In the genomic region with DNA sequence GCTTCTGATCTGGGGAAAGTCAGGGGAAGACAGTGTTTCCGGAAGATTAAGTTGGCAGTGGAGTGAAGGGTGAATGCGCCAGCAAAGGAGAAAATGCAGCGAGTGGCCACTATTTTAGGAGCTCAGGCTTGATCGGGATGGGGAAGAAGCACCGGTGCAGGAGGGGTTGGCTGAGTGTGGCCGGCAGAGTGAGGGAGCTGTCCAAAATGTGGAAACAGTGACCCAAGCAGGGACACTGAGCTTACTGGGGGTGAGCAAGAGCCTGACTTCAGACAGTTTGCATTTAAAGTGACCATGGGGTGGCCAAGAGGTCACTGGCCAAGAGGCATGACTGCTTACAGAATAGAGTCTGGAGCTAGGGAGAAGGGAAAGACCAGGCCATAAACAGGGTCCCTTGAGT, we compare ENCODE assay signal across 27 cellular contexts.
"Had no signal": no experiment of that assay in that cellular context is flagged by ENCODE, and none has a peak within 500 bp of the region (broad histone marks: within the 10 kb centered on the region; RNA-seq: fewer than 3 reads in every experiment).

No MANE protein-coding gene starts in this region.

- H3K4me2 ChIP-seq: smooth muscle cell had no signal

- H3K4me1 Mint-ChIP-seq: mesothelial cell of epicardium; natural killer cell; nephron progenitor cell; stimulated activated naive B cell treated with anti-CD40 and anti-IgM and Interleukin-4, amounts not matched to agents 10 μg/mL and 1 μg/mL and 100 μg/mL, for 72 hours had no signal

- ATAC-seq: natural killer cell; pancreas; psoas muscle; right lobe of liver; stimulated activated naive B cell treated with anti-CD40 and anti-IgM and Interleukin-4, amounts not matched to agents 10 μg/mL and 1 μg/mL and 100 μg/mL, for 72 hours; stimulated activated naive CD8-positive, alpha-beta T cell treated with anti-CD3 and anti-CD28 coated beads, Interleukin-15, Interleukin-2, amounts not matched to agents 100 U/mL and 50 U/mL, for 24 hours; upper lobe of right lung had no signal

- H3K9me3 Mint-ChIP-seq: mesothelial cell of epicardium; natural killer cell; nephron progenitor cell; stimulated activated naive B cell treated with anti-CD40 and anti-IgM and Interleukin-4, amounts not matched to agents 10 μg/mL and 1 μg/mL and 100 μg/mL, for 72 hours had no signal

- DNase-seq: hypothalamus; islet precursor cell; left ventricle myocardium inferior; mesendoderm; naive B cell; natural killer cell; nephron progenitor cell; nucleus accumbens; posterior cingulate gyrus; psoas muscle; right lobe of liver; stimulated activated CD4-positive, alpha-beta T cell treated with anti-CD3 and anti-CD28 coated beads, Interleukin-12 subunit alpha, Interleukin-12 subunit beta, amount 100 ng/mL, for 4 hours; stimulated activated CD4-positive, alpha-beta T cell treated with anti-CD3 and anti-CD28 coated beads, Interleukin-15, amount 100 ng/mL, for 24 hours; stimulated activated CD4-positive, alpha-beta T cell treated with anti-CD3 and anti-CD28 coated beads, Interleukin-2, amount 100 ng/mL, for 24 hours; stimulated activated CD4-positive, alpha-beta T cell treated with anti-CD3 and anti-CD28 coated beads, Interleukin-4, amount 100 ng/mL, for 1 hour; stimulated activated naive B cell treated with anti-CD40 and anti-IgM and Interleukin-4, amounts not matched to agents 10 μg/mL and 1 μg/mL and 100 μg/mL, for 72 hours; stimulated activated naive CD8-positive, alpha-beta T cell treated with anti-CD3 and anti-CD28 coated beads, Interleukin-15, Interleukin-2, amounts not matched to agents 100 U/mL and 50 U/mL, for 24 hours; stomach; tibial artery; trophoblast cell; upper lobe of right lung had no signal

- H3K36me3 ChIP-seq: left ventricle myocardium inferior, pancreas, right lobe of liver, stomach, suprapubic skin, thoracic aorta, tibial artery, upper lobe of right lung had no signal

- H3K27ac ChIP-seq: left ventricle myocardium inferior, pancreas, psoas muscle, right lobe of liver, stomach, suprapubic skin, thoracic aorta, tibial artery, upper lobe of right lung had no signal

- H3K27ac Mint-ChIP-seq: mesothelial cell of epicardium; natural killer cell; nephron progenitor cell; stimulated activated naive B cell treated with anti-CD40 and anti-IgM and Interleukin-4, amounts not matched to agents 10 μg/mL and 1 μg/mL and 100 μg/mL, for 72 hours had no signal

- H3K4me1 ChIP-seq: left ventricle myocardium inferior, pancreas, psoas muscle, right lobe of liver, stomach, suprapubic skin, tibial artery, upper lobe of right lung had no signal

- H3K36me3 Mint-ChIP-seq: mesothelial cell of epicardium; natural killer cell; stimulated activated naive B cell treated with anti-CD40 and anti-IgM and Interleukin-4, amounts not matched to agents 10 μg/mL and 1 μg/mL and 100 μg/mL, for 72 hours had no signal

- H3K4me3 ChIP-seq: left ventricle myocardium inferior, lung, pancreas, psoas muscle, right lobe of liver, smooth muscle cell, stomach, suprapubic skin, thoracic aorta, tibial artery, upper lobe of right lung had no signal

- H3K27me3 ChIP-seq: pancreas, right lobe of liver had no signal

- H3K9me3 ChIP-seq: left ventricle myocardium inferior, pancreas, psoas muscle, right lobe of liver, stomach, suprapubic skin, thoracic aorta, tibial artery, upper lobe of right lung had no signal

- H3K4me3 Mint-ChIP-seq: mesothelial cell of epicardium; natural killer cell; nephron progenitor cell; stimulated activated naive B cell treated with anti-CD40 and anti-IgM and Interleukin-4, amounts not matched to agents 10 μg/mL and 1 μg/mL and 100 μg/mL, for 72 hours had no signal
